ENCODE assay signal across 25 cellular contexts in the genomic region with DNA sequence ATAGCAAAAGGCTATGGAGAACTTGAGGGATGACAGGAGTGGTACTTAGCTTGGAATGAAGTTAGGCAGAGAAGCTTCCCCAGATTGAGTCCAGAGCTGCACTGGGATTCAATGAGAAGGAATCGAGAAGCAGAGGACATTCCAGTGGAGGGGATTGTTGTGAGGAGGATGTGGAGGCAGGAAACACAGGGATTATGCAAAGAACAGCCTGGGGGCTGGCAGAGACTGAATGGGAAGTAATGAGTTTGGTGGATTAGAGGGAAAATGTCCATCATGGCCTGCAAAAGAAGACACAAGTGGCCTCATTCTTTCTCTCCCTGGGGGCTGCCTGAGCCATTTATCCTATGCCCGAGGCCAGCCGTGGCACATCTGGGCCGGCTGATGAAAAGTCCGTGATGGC. TPM values are rescaled to one million over a fixed set of nuclear protein-coding genes. Genes with fewer than 3 reads are reported as not detected.
DNase-seq lines count a peak whose midpoint lies in the region; ATAC-seq, FAIRE-seq and TF ChIP-seq lines count a peak whose summit lies in the region.
"Had no signal": no experiment of that assay in that cellular context is flagged by ENCODE, and none has a peak within 500 bp of the region (broad histone marks: within the 10 kb centered on the region; RNA-seq: fewer than 3 reads in every experiment).

No MANE protein-coding gene starts in this region.

- no peaks in the 10 kb centered on the region for H3K79me2 ChIP-seq in SK-N-SH (ENCODE audit: insufficient read depth)
- H3K79me2 ChIP-seq in H1 (ENCODE audit: control insufficient read depth in 1 of 2, insufficient read depth in 2 of 2, low read length in 2 of 2) = no peaks in the 10 kb centered on the region
- no peaks in the 10 kb centered on the region for H3K79me2 ChIP-seq in mesendoderm (ENCODE audit: control insufficient read depth, insufficient read depth, low read length)

- H3K4me3 ChIP-seq in SK-N-SH (ENCODE audit: low read depth in 2 of 2, low read length in 1 of 2) = no peak overlapping the region
- H3K4me3 ChIP-seq in H1 (ENCODE audit: extremely low read depth in 1 of 4, insufficient read depth in 2 of 4, low read depth in 3 of 4, low read length in 4 of 4) = no peak overlapping the region
- no peak overlapping the region for H3K4me3 ChIP-seq in mesendoderm (ENCODE audit: low read length)
- H3K4me3 ChIP-seq: BLaER1 had no signal

- no peak for TF ChIP-seq POLR2A in H1 (IDR thresholded peaks at IDR 0.05; ENCODE audit: control extremely low read depth in 1 of 2, low read depth in 2 of 2, low read length in 2 of 2)

- no peak for ATAC-seq in SK-N-SH treated with all-trans-retinoic acid at 6 μM for 48 hours
- ATAC-seq in HG02571 (IDR thresholded peaks at IDR 0.05; ENCODE audit: unreplicated experiment) = no peak
- ATAC-seq: HepG2, Panc1 had no signal

- H3K27me3 ChIP-seq in SK-N-SH (ENCODE audit: insufficient read depth) = no peaks in the 10 kb centered on the region
- no peaks in the 10 kb centered on the region; a peak in 1 of 7 replicates for H3K27me3 ChIP-seq in H1 (replicated peaks in 1 of 4; ENCODE audit: control insufficient read depth in 3 of 4, extremely low read depth in 1 of 4, insufficient read depth in 3 of 4, low read length in 3 of 4)
- no peaks in the 10 kb centered on the region for H3K27me3 ChIP-seq in mesendoderm (ENCODE audit: insufficient read depth, low read length, poor library complexity)
- H3K27me3 ChIP-seq: BLaER1 had no signal

- no peaks in the 10 kb centered on the region for H3K36me3 ChIP-seq in SK-N-SH (replicated peaks in 1 of 2; ENCODE audit: control insufficient read depth in 1 of 2, insufficient read depth in 2 of 2, low read length in 1 of 2)
- H3K36me3 ChIP-seq in H1 (ENCODE audit: control insufficient read depth in 2 of 4, insufficient read depth in 4 of 4, low read length in 3 of 4) = no peaks in the 10 kb centered on the region
- H3K36me3 ChIP-seq in mesendoderm (ENCODE audit: control insufficient read depth, insufficient read depth, low read length) = no peaks in the 10 kb centered on the region
- H3K36me3 ChIP-seq: BLaER1 had no signal

- H3K4ac ChIP-seq in H1 (replicated peaks; ENCODE audit: insufficient read length, low read depth, low read length) (no peak overlapping the region), mesendoderm (ENCODE audit: low read depth, low read length) (no peak overlapping the region)

- CTCF ChIA-PET in SK-N-SH (lab: Yijun Ruan, JAX) = interaction anchor here (1.1 to 1.7 kb wide), 4 partner anchors 12 to 315 kb away, joined by 3 to 6 read pairs (median 5); no protein-coding TSS in a partner anchor
- CTCF ChIA-PET in H1 (lab: Charles Lee; ENCODE audit: partially characterized antibody) = interaction anchor here (2.5 kb wide), 1 partner anchor 13 kb away, joined by 9 read pairs; no protein-coding TSS in a partner anchor

- no peak overlapping the region for H3K4me2 ChIP-seq in SK-N-SH
- no peak overlapping the region for H3K4me2 ChIP-seq in H1 (ENCODE audit: insufficient read depth in 1 of 2, low read depth in 2 of 2, low read length in 2 of 2)
- no peak overlapping the region for H3K4me2 ChIP-seq in mesendoderm (ENCODE audit: low read length)
- H3K4me2 ChIP-seq: BLaER1 had no signal

- H3K18ac ChIP-seq in H1 (ENCODE audit: extremely low read depth, low read length) (no peak overlapping the region), mesendoderm (ENCODE audit: low read length) (no peak overlapping the region)

- POLR2A ChIA-PET in SK-N-SH (lab: Yijun Ruan, JAX) = no interaction called here
- POLR2A ChIA-PET in H1 (lab: Charles Lee; ENCODE audit: partially characterized antibody) = no interaction called here

- TF ChIP-seq CTCF in SK-N-SH (IDR thresholded peaks at IDR 0.05) (no peak), H1 (IDR thresholded peaks at IDR 0.05; ENCODE audit: control extremely low read depth in 1 of 3, insufficient read depth in 1 of 3, low read depth in 1 of 3, low read length in 3 of 3) (no peak)

- no peak overlapping the region for H4K8ac ChIP-seq in H1 (ENCODE audit: extremely low read depth, insufficient read depth, low read length)
- no peak overlapping the region for H4K8ac ChIP-seq in mesendoderm (ENCODE audit: low read depth, low read length)

- H3K56ac ChIP-seq in H1 (replicated peaks; ENCODE audit: insufficient read length, low read depth, low read length) = no peak overlapping the region
- H3K56ac ChIP-seq in mesendoderm (ENCODE audit: low read length) = peak overlapping the region; percentile 47

- H3K9ac ChIP-seq in SK-N-SH (no peak overlapping the region), H1 (replicated peaks in 1 of 4; ENCODE audit: extremely low read depth in 1 of 4, low read depth in 3 of 4, low read length in 3 of 4) (no peak overlapping the region), mesendoderm (ENCODE audit: low read length) (no peak overlapping the region)
- H3K9ac ChIP-seq: BLaER1 had no signal

- H3K23ac ChIP-seq in H1 (ENCODE audit: insufficient read length) (no peak overlapping the region), mesendoderm (ENCODE audit: low read length) (no peak overlapping the region)

- peaks cover 0 to 21% of the 10 kb centered on the region in 2 experiments; a peak in 3 of 4 replicates for H3K4me1 ChIP-seq in SK-N-SH (ENCODE audit: control insufficient read depth in 1 of 2, insufficient read depth in 2 of 2, low read depth in 1 of 2, low read length in 1 of 2)
- H3K4me1 ChIP-seq in H1 (replicated peaks in 1 of 4; ENCODE audit: control insufficient read depth in 3 of 4, insufficient read depth in 4 of 4, low read length in 3 of 4) = peaks cover 4 to 17% (median 7%) of the 10 kb centered on the region in 4 experiments; a peak in 6 of 7 replicates
- H3K4me1 ChIP-seq in mesendoderm (ENCODE audit: control insufficient read depth, low read depth, low read length) = peaks cover 5% of the 10 kb centered on the region
- H3K4me1 ChIP-seq: Caco-2 had no signal

- H2AK5ac ChIP-seq in H1 (ENCODE audit: low read depth, low read length) (no peak overlapping the region), mesendoderm (ENCODE audit: low read length) (no peak overlapping the region)

- peaks cover 3% of the 10 kb centered on the region for H3F3A ChIP-seq in SK-N-SH (replicated peaks; ENCODE audit: insufficient read depth)

- H3K27ac ChIP-seq in SK-N-SH (ENCODE audit: low read depth in 2 of 2, low read length in 1 of 2) = no peak overlapping the region
- H3K27ac ChIP-seq in H1 (ENCODE audit: low read depth, low read length) = no peak overlapping the region
- H3K27ac ChIP-seq in mesendoderm (ENCODE audit: low read depth, low read length) = no peak overlapping the region
- H3K27ac ChIP-seq: 22Rv1, BLaER1 had no signal

- TF ChIP-seq RAD21 in SK-N-SH (IDR thresholded peaks at IDR 0.05; ENCODE audit: low read length) = no peak
- TF ChIP-seq RAD21 in H1 (IDR thresholded peaks at IDR 0.05 in 1 of 2, conservative IDR thresholded peaks at IDR 0.05 in 1 of 2; ENCODE audit: low read depth in 2 of 2, low read length in 2 of 2) = no peak

- H4K91ac ChIP-seq in H1 (replicated peaks; ENCODE audit: insufficient read length, low read length) = no peak overlapping the region

- H4K20me1 ChIP-seq in SK-N-SH (ENCODE audit: insufficient read depth) (no peaks in the 10 kb centered on the region), H1 (replicated peaks in 1 of 2; ENCODE audit: control insufficient read depth in 1 of 2, insufficient read depth in 2 of 2, low read length in 2 of 2) (no peaks in the 10 kb centered on the region)
- H4K20me1 ChIP-seq: BLaER1 had no signal

- H2BK12ac ChIP-seq in H1 (ENCODE audit: low read depth, low read length) = 0 out of 2 replicates have a peak overlapping the region, but pooled peaks have one; percentile 7

- no peaks in the 10 kb centered on the region for H3K23me2 ChIP-seq in H1 (ENCODE audit: low read depth, low read length)

- H3K14ac ChIP-seq in H1 (ENCODE audit: insufficient read length) = no peak overlapping the region

- DNase-seq in SK-N-SH (no peak), H1 (ENCODE audit: low read depth in 1 of 2, low spot score in 2 of 2) (no peak), mesendoderm (peak; percentile 76), HuH-7.5 (ENCODE audit: low spot score) (no peak), cerebellar cortex (ENCODE audit: low spot score) (no peak), SKM-1 (lab: John Stamatoyannopoulos, UW; ENCODE audit: unreplicated experiment) (no peak)
- DNase-seq: ACHN; Caco-2; CD4-positive, alpha-beta T cell; DMS 273 treated with DMSO at 0.1 percent for 48 hours; DMS79 treated with DMSO at 0.1 percent for 48 hours; GOT3; KG1; NCI-H1092; NCI-H1436; NCI-H187 treated with DMSO at 0.1 percent for 48 hours; NCI-H2107 had no signal

- H2BK15ac ChIP-seq in H1 (ENCODE audit: low read length) = no peak overlapping the region
- no peak overlapping the region for H2BK15ac ChIP-seq in mesendoderm (replicated peaks; ENCODE audit: low read depth)

- 92% methylated on average over 5 of the region's 5 CpGs for WGBS in SK-N-SH (ENCODE audit: low lambda C conversion rate)
- WGBS in H1 (ENCODE audit: extremely low coverage in 1 of 2, insufficient coverage in 1 of 2, insufficient read length in 1 of 2, insufficient replicate concordance in 2 of 2, low coverage in 1 of 2, low lambda C conversion rate in 2 of 2, missing lambda C conversion rate in 1 of 2), 2 experiments = 84% methylated on average over 5 of the region's 5 CpGs; no CpG with 5 or more reads in 1 of the 2 experiments
- WGBS in mesendoderm (ENCODE audit: extremely low coverage, insufficient coverage, low lambda C conversion rate) = no CpG with 5 or more reads among the region's 5 CpGs

- FAIRE-seq in H1 (lab: Jason Lieb, UNC) = no peak
- FAIRE-seq: GM12891, HepG2 had no signal

- no peak overlapping the region for H4K5ac ChIP-seq in H1 (ENCODE audit: insufficient read length, low read depth, low read length)
- no peak overlapping the region for H4K5ac ChIP-seq in mesendoderm (ENCODE audit: low read length)

- no peaks in the 10 kb centered on the region for H3K79me1 ChIP-seq in H1 (ENCODE audit: low read depth, low read length)
- no peaks in the 10 kb centered on the region for H3K79me1 ChIP-seq in mesendoderm (ENCODE audit: low read length)

- H2BK120ac ChIP-seq in H1 (replicated peaks; ENCODE audit: low read depth, low read length) (no peak overlapping the region), mesendoderm (ENCODE audit: low read depth, low read length) (no peak overlapping the region)

- H3K9me3 ChIP-seq in SK-N-SH (no peaks in the 10 kb centered on the region), H1 (ENCODE audit: insufficient read depth in 2 of 2, low read depth in 1 of 2, low read length in 1 of 2) (no peaks in the 10 kb centered on the region)
- H3K9me3 ChIP-seq: BLaER1, Caco-2 had no signal

- peak overlapping the region; percentile 48; the same call in 1 of the 2 replicates for H2BK5ac ChIP-seq in H1 (ENCODE audit: low read depth, low read length)
- no peak overlapping the region for H2BK5ac ChIP-seq in mesendoderm (ENCODE audit: low read length)

- H2AFZ ChIP-seq in SK-N-SH (ENCODE audit: low read depth) (peak overlapping the region; percentile 48), H1 (ENCODE audit: low read length) (no peak overlapping the region)

- TF ChIP-seq EP300 in SK-N-SH (IDR thresholded peaks at IDR 0.05; ENCODE audit: borderline replicate concordance in 1 of 2, low read depth in 1 of 2, low read length in 1 of 2) (no peak), H1 (IDR thresholded peaks at IDR 0.05; ENCODE audit: borderline replicate concordance in 1 of 2, low read depth in 2 of 2, low read length in 2 of 2) (no peak)

- H3K9me2 ChIP-seq in SK-N-SH = no peaks in the 10 kb centered on the region

- no peak overlapping the region for H2BK20ac ChIP-seq in H1 (ENCODE audit: low read length)

RNA-seq across cellular contexts. Expression of gene SCN10A, which starts 20.5 kb away (rescaled TPM):
- polyA plus RNA-seq in SK-N-SH (2012; rRNA removed) = not detected in 2 replicates
- polyA plus RNA-seq in SK-N-SH (2012; cell fraction: cytosol; rRNA removed) = not detected in 2 replicates
- polyA plus RNA-seq in SK-N-SH (2012; cell fraction: nucleus; rRNA removed) = not detected in 2 replicates
- not detected in 2 replicates for total RNA-seq in H1 (2021; fragmentation: NEBNext Ultra II Directional; extraction: Animal tissue kit (Norgen Biotek cat#: 25700))
- not detected in 2 replicates for polyA plus RNA-seq in H1 (2011; rRNA removed)
- polyA plus RNA-seq in H1 (2011; cell fraction: cytosol; rRNA removed) = not detected
- not detected for polyA plus RNA-seq in H1 (2011; cell fraction: nucleus; rRNA removed)
- polyA plus RNA-seq in H1 (2012, experiment 1 of 2) = not detected in 4 replicates
- not detected for polyA plus RNA-seq in H1 (2012, experiment 2 of 2)
- polyA plus RNA-seq in H1 (2013, experiment 1 of 2) = not detected
- polyA plus RNA-seq in H1 (2013, experiment 2 of 2) = not detected
- not detected in 2 replicates for polyA minus RNA-seq in H1 (2011; rRNA and poly(A)+ RNA removed)
- not detected for polyA minus RNA-seq in H1 (2011; cell fraction: cytosol; rRNA and poly(A)+ RNA removed)
- polyA minus RNA-seq in H1 (2011; cell fraction: nucleus; rRNA and poly(A)+ RNA removed) = not detected
- not detected for polyA plus RNA-seq in mesendoderm (2013, experiment 1 of 2)
- not detected for polyA plus RNA-seq in mesendoderm (2013, experiment 2 of 2)
- total RNA-seq: Caco-2; CD4-positive, alpha-beta T cell; HepG2; NCI-H460 had no signal
- polyA plus RNA-seq: HepG2 had no signal
